Comparison of ENCODE assay signal across 23 cellular contexts in genomic region chr6:142696123-142696522, GRCh38.
DNase-seq lines count a peak whose midpoint lies in the region; ATAC-seq and TF ChIP-seq lines count a peak whose summit lies in the region.
"Had no signal": no experiment of that assay in that cellular context is flagged by ENCODE, and none has a peak within 500 bp of the region (broad histone marks: within the 10 kb centered on the region; RNA-seq: fewer than 3 reads in every experiment).

No MANE protein-coding gene starts in this region.

- no peaks in the 10 kb centered on the region for H3K27me3 ChIP-seq in prostate gland (replicated peaks; ENCODE audit: insufficient read depth)

- ATAC-seq in HG03378 (IDR thresholded peaks at IDR 0.05; ENCODE audit: unreplicated experiment), result no peak
- ATAC-seq in stimulated activated effector memory CD8-positive, alpha-beta T cell treated with anti-CD3 and anti-CD28 coated beads, Interleukin-12 subunit alpha, Interleukin-12 subunit beta, amount 100 ng/mL, for 72 hours, result no peak
- ATAC-seq: activated T-cell treated with anti-CD3 and anti-CD28 coated beads, Interleukin-2, amount 50 U/mL, for 4 hours had no signal

- DNase-seq in RPMI7951 (ENCODE audit: low read depth) (peak; percentile 11), fibroblast of mammary gland (ENCODE audit: low read depth) (peak; percentile 17), prostate gland (ENCODE audit: low spot score) (peak; percentile 7), SHP77 (lab: John Stamatoyannopoulos, UW) (no peak), GF-D8 (lab: John Stamatoyannopoulos, UW) (no peak)
- DNase-seq in stimulated activated effector memory CD8-positive, alpha-beta T cell treated with anti-CD3 and anti-CD28 coated beads, Interleukin-12 subunit alpha, Interleukin-12 subunit beta, amount 100 ng/mL, for 72 hours (ENCODE audit: low spot score in 2 of 2), result no peak
- DNase-seq: ACHN; activated CD4-positive, alpha-beta T cell treated with anti-CD3 and anti-CD28 coated beads for 1 hour; activated naive CD4-positive, alpha-beta T cell; activated T-cell treated with anti-CD3 and anti-CD28 coated beads, Interleukin-2, amount 50 U/mL, for 4 hours; amygdala; CD4-positive, alpha-beta T cell; hippocampal formation; Karpas-422; NCI-H1092; NCI-H345; NCI-H774; SIG-M5; stimulated activated CD4-positive, alpha-beta T cell treated with anti-CD3 and anti-CD28 coated beads, Interleukin-15, amount 100 ng/mL, for 24 hours; stimulated activated CD8-positive, alpha-beta memory T cell treated with anti-CD3 and anti-CD28 coated beads, Interleukin-4, amount 100 ng/mL, for 48 hours had no signal

- no peaks in the 10 kb centered on the region for H3K9me3 Mint-ChIP-seq in stimulated activated effector memory CD8-positive, alpha-beta T cell treated with anti-CD3 and anti-CD28 coated beads, Interleukin-12 subunit alpha, Interleukin-12 subunit beta, amount 100 ng/mL, for 72 hours
- H3K9me3 Mint-ChIP-seq: activated T-cell treated with anti-CD3 and anti-CD28 coated beads, Interleukin-2, amount 50 U/mL, for 4 hours; CD4-positive, alpha-beta T cell had no signal

- no peaks in the 10 kb centered on the region for H3K9me3 ChIP-seq in prostate gland

- TF ChIP-seq CTCF in C4-2B (conservative IDR thresholded peaks at IDR 0.05), result no peak
- TF ChIP-seq CTCF in fibroblast of mammary gland (conservative IDR thresholded peaks at IDR 0.05; ENCODE audit: control insufficient read depth, insufficient read depth, low read depth, low read length), result no peak
- no peak for TF ChIP-seq CTCF in prostate gland (IDR thresholded peaks at IDR 0.05)

- no peak for TF ChIP-seq POLR2A in prostate gland (IDR thresholded peaks at IDR 0.05)

- H3K4me3 Mint-ChIP-seq in stimulated activated effector memory CD8-positive, alpha-beta T cell treated with anti-CD3 and anti-CD28 coated beads, Interleukin-12 subunit alpha, Interleukin-12 subunit beta, amount 100 ng/mL, for 72 hours, result no peak overlapping the region
- H3K4me3 Mint-ChIP-seq: activated T-cell treated with anti-CD3 and anti-CD28 coated beads, Interleukin-2, amount 50 U/mL, for 4 hours; CD4-positive, alpha-beta T cell had no signal

- H3K36me3 Mint-ChIP-seq in stimulated activated effector memory CD8-positive, alpha-beta T cell treated with anti-CD3 and anti-CD28 coated beads, Interleukin-12 subunit alpha, Interleukin-12 subunit beta, amount 100 ng/mL, for 72 hours, result no peaks in the 10 kb centered on the region

- WGBS in prostate gland, result 20% methylated on average over 3 of the region's 3 CpGs

- H3K36me3 ChIP-seq in prostate gland, result no peaks in the 10 kb centered on the region

- H3K4me3 ChIP-seq in fibroblast of mammary gland (ENCODE audit: control insufficient read depth, low read depth, low read length), result no peak overlapping the region
- no peak overlapping the region for H3K4me3 ChIP-seq in prostate gland
- H3K4me3 ChIP-seq: lung had no signal

- no peaks in the 10 kb centered on the region for H3K4me1 ChIP-seq in prostate gland (replicated peaks)

- intact Hi-C loops in prostate gland (cut with DNase I), result loop anchor here (2.0 to 10.0 kb wide), 2 partner anchors 189 to 249 kb away; partner anchors contain the start of gene HIVEP2

- peaks cover 13% of the 10 kb centered on the region for H3K4me1 Mint-ChIP-seq in stimulated activated effector memory CD8-positive, alpha-beta T cell treated with anti-CD3 and anti-CD28 coated beads, Interleukin-12 subunit alpha, Interleukin-12 subunit beta, amount 100 ng/mL, for 72 hours

- H3K27ac ChIP-seq in C4-2B (peak overlapping the region; percentile 64), prostate gland (peak overlapping the region; percentile 56 to 61)

- no peak overlapping the region for H3K27ac Mint-ChIP-seq in stimulated activated effector memory CD8-positive, alpha-beta T cell treated with anti-CD3 and anti-CD28 coated beads, Interleukin-12 subunit alpha, Interleukin-12 subunit beta, amount 100 ng/mL, for 72 hours
- H3K27ac Mint-ChIP-seq: CD4-positive, alpha-beta T cell had no signal

Comparison
In these comparisons a context has a peak if more than half of its experiments do, and no peak if none do; other contexts are left out.
1. DNase-seq: peak in RPMI7951 (single experiment), fibroblast of mammary gland (single experiment) and prostate gland (single experiment); none in SHP77 (0 of 2), stimulated activated effector memory CD8-positive, alpha-beta T cell treated with anti-CD3 and anti-CD28 coated beads, Interleukin-12 subunit alpha, Interleukin-12 subunit beta, amount 100 ng/mL, for 72 hours (0 of 2) and GF-D8 (single experiment).